In the genomic region with DNA sequence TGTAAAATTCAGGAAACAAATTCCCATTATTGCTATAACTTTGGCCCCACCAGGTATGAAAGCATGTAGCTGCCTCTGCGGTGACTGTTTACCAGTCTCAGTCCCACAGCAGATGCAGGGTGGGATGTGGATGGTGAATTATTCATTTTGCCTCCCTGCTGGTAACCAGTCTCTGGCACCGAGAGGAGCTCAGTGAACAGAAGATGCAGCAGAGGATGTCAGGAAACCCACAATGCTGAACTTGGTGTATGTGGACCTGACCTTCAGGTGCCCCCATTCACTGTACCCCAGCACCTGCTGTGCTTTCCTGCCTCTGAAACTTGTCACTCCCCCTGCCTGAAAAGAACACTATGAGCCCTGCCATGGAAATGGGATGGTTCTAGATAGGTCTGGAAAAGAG, we compare ENCODE assay signal across 23 cellular contexts. TPM values are rescaled to one million over a fixed set of nuclear protein-coding genes. Genes with fewer than 3 reads are reported as not detected.
"Had no signal": no experiment of that assay in that cellular context is flagged by ENCODE, and none has a peak within 500 bp of the region (broad histone marks: within the 10 kb centered on the region; RNA-seq: fewer than 3 reads in every experiment).

No MANE protein-coding gene starts in this region.

- DNase-seq: activated CD4-positive, alpha-beta T cell treated with anti-CD3 and anti-CD28 coated beads, Interleukin-2, amount 10 ng/mL, durations not matched to agents 24 days and 14 days; activated CD4-positive, CD25-positive, alpha-beta regulatory T cell; activated CD8-positive, alpha-beta memory T cell treated with anti-CD3 and anti-CD28 coated beads for 24 hours; amniotic stem cell; central memory CD4-positive, alpha-beta T cell; endodermal cell; heart left ventricle; lower lobe of right lung; sigmoid colon; stimulated activated CD4-positive, alpha-beta T cell treated with anti-CD3 and anti-CD28 coated beads, Interleukin-12 subunit alpha, Interleukin-12 subunit beta, amount 100 ng/mL, for 4 hours; stimulated activated CD4-positive, alpha-beta T cell treated with anti-CD3 and anti-CD28 coated beads, Interleukin-2, amount 100 ng/mL, for 24 hours; tibial artery had no signal

- H3K4me1 Mint-ChIP-seq: activated CD4-positive, alpha-beta T cell treated with anti-CD3 and anti-CD28 coated beads, Interleukin-2, amount 10 ng/mL, durations not matched to agents 24 days and 14 days had no signal

- H3K9me3 Mint-ChIP-seq: activated CD4-positive, alpha-beta T cell treated with anti-CD3 and anti-CD28 coated beads, Interleukin-2, amount 10 ng/mL, durations not matched to agents 24 days and 14 days; activated naive CD4-positive, alpha-beta T cell treated with anti-CD3 and anti-CD28 coated beads for 36 hours; activated T-helper 17 cell treated with anti-CD3 and anti-CD28 coated beads, Interleukin-2, amount 50 U/mL, for 72 hours; dendritic cell treated with granulocyte-macrophage colony-stimulating factor and Interleukin-4, amounts not matched to agents 40 ng/mL and 50 ng/mL, for 4 days; endodermal cell; immature natural killer cell; T-helper 2 cell treated with Interferon-gamma antibody and Interleukin-4, amounts not matched to agents 5 μg/mL and 100 μg/mL, for 36 hours had no signal

- H3K4me3 ChIP-seq: body of pancreas, heart left ventricle, lower lobe of right lung, sigmoid colon, tibial artery, vagina had no signal

- ATAC-seq: activated T-helper 17 cell treated with anti-CD3 and anti-CD28 coated beads, Interleukin-2, amount 50 U/mL, for 72 hours; body of pancreas; heart left ventricle; lower lobe of right lung had no signal

- H3K36me3 Mint-ChIP-seq: immature natural killer cell had no signal

- H3K27ac ChIP-seq: body of pancreas, heart left ventricle, lower lobe of right lung, sigmoid colon, tibial artery, vagina had no signal

- H3K9me3 ChIP-seq: body of pancreas, heart left ventricle, lower lobe of right lung, sigmoid colon, tibial artery, vagina had no signal

- H3K4me1 ChIP-seq: body of pancreas, lower lobe of right lung, vagina had no signal

- H3K27me3 ChIP-seq: body of pancreas, sigmoid colon, tibial artery, vagina had no signal

- H3K4me3 Mint-ChIP-seq: activated CD4-positive, alpha-beta T cell treated with anti-CD3 and anti-CD28 coated beads, Interleukin-2, amount 10 ng/mL, durations not matched to agents 24 days and 14 days; activated naive CD4-positive, alpha-beta T cell treated with anti-CD3 and anti-CD28 coated beads for 36 hours; activated T-helper 17 cell treated with anti-CD3 and anti-CD28 coated beads, Interleukin-2, amount 50 U/mL, for 72 hours; dendritic cell treated with granulocyte-macrophage colony-stimulating factor and Interleukin-4, amounts not matched to agents 40 ng/mL and 50 ng/mL, for 4 days; endodermal cell; T-helper 2 cell treated with Interferon-gamma antibody and Interleukin-4, amounts not matched to agents 5 μg/mL and 100 μg/mL, for 36 hours had no signal

- H3K27ac Mint-ChIP-seq: activated CD4-positive, alpha-beta T cell treated with anti-CD3 and anti-CD28 coated beads, Interleukin-2, amount 10 ng/mL, durations not matched to agents 24 days and 14 days; activated naive CD4-positive, alpha-beta T cell treated with anti-CD3 and anti-CD28 coated beads for 36 hours; activated T-helper 17 cell treated with anti-CD3 and anti-CD28 coated beads, Interleukin-2, amount 50 U/mL, for 72 hours; dendritic cell treated with granulocyte-macrophage colony-stimulating factor and Interleukin-4, amounts not matched to agents 40 ng/mL and 50 ng/mL, for 4 days; endodermal cell; T-helper 2 cell treated with Interferon-gamma antibody and Interleukin-4, amounts not matched to agents 5 μg/mL and 100 μg/mL, for 36 hours had no signal

- H3K36me3 ChIP-seq: heart left ventricle, lower lobe of right lung, sigmoid colon, tibial artery, vagina had no signal

RNA-seq across cellular contexts. Expression of a gene that starts 8.9 kb away (rescaled TPM):
- total RNA-seq: activated CD4-positive, alpha-beta T cell treated with anti-CD3 and anti-CD28 coated beads, Interleukin-2, amount 10 ng/mL, durations not matched to agents 24 days and 14 days; activated naive CD4-positive, alpha-beta T cell treated with anti-CD3 and anti-CD28 coated beads for 36 hours; activated T-helper 17 cell treated with anti-CD3 and anti-CD28 coated beads, Interleukin-2, amount 50 U/mL, for 72 hours; osteocyte; pulmonary artery endothelial cell had no signal
- polyA plus RNA-seq: heart left ventricle, neural cell had no signal

RNA-seq across cellular contexts. Expression of a gene that starts 48.4 kb away (rescaled TPM):
- total RNA-seq: activated CD4-positive, alpha-beta T cell treated with anti-CD3 and anti-CD28 coated beads, Interleukin-2, amount 10 ng/mL, durations not matched to agents 24 days and 14 days; activated naive CD4-positive, alpha-beta T cell treated with anti-CD3 and anti-CD28 coated beads for 36 hours; activated T-helper 17 cell treated with anti-CD3 and anti-CD28 coated beads, Interleukin-2, amount 50 U/mL, for 72 hours; endodermal cell; epithelial cell of proximal tubule; osteocyte; vagina had no signal
- polyA plus RNA-seq: neural cell had no signal
